Comparison of ENCODE assay signal across 1 cellular context in genomic region chr4:36446275-36446674, GRCh38.
TF ChIP-seq lines count a peak whose summit lies in the region.

No MANE protein-coding gene starts in this region.

TF ChIP-seq in SK-N-SH, 30 proteins besides CTCF, POLR2A, EP300 and RAD21 (continued from another document):
- TF ChIP-seq, protein P1, sequence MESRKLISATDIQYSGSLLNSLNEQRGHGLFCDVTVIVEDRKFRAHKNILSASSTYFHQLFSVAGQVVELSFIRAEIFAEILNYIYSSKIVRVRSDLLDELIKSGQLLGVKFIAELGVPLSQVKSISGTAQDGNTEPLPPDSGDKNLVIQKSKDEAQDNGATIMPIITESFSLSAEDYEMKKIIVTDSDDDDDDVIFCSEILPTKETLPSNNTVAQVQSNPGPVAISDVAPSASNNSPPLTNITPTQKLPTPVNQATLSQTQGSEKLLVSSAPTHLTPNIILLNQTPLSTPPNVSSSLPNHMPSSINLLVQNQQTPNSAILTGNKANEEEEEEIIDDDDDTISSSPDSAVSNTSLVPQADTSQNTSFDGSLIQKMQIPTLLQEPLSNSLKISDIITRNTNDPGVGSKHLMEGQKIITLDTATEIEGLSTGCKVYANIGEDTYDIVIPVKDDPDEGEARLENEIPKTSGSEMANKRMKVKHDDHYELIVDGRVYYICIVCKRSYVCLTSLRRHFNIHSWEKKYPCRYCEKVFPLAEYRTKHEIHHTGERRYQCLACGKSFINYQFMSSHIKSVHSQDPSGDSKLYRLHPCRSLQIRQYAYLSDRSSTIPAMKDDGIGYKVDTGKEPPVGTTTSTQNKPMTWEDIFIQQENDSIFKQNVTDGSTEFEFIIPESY (IDR thresholded peaks at IDR 0.05; ENCODE audit: borderline replicate concordance, low read depth), result no peak
- TF ChIP-seq MEF2A (IDR thresholded peaks at IDR 0.05; ENCODE audit: borderline replicate concordance, low read depth) (no peak), RCOR1 (IDR thresholded peaks at IDR 0.05; ENCODE audit: low read length) (no peak), TCF12 (IDR thresholded peaks at IDR 0.05) (no peak), FOXM1 (IDR thresholded peaks at IDR 0.05; ENCODE audit: low read depth) (no peak), RFX5 (IDR thresholded peaks at IDR 0.05; ENCODE audit: low read length) (no peak), SIN3A (IDR thresholded peaks at IDR 0.05; ENCODE audit: borderline replicate concordance, low read depth, low read length) (no peak), TAF1 (IDR thresholded peaks at IDR 0.05; ENCODE audit: borderline replicate concordance, low read depth, low read length) (no peak)
- TF ChIP-seq, protein P2, sequence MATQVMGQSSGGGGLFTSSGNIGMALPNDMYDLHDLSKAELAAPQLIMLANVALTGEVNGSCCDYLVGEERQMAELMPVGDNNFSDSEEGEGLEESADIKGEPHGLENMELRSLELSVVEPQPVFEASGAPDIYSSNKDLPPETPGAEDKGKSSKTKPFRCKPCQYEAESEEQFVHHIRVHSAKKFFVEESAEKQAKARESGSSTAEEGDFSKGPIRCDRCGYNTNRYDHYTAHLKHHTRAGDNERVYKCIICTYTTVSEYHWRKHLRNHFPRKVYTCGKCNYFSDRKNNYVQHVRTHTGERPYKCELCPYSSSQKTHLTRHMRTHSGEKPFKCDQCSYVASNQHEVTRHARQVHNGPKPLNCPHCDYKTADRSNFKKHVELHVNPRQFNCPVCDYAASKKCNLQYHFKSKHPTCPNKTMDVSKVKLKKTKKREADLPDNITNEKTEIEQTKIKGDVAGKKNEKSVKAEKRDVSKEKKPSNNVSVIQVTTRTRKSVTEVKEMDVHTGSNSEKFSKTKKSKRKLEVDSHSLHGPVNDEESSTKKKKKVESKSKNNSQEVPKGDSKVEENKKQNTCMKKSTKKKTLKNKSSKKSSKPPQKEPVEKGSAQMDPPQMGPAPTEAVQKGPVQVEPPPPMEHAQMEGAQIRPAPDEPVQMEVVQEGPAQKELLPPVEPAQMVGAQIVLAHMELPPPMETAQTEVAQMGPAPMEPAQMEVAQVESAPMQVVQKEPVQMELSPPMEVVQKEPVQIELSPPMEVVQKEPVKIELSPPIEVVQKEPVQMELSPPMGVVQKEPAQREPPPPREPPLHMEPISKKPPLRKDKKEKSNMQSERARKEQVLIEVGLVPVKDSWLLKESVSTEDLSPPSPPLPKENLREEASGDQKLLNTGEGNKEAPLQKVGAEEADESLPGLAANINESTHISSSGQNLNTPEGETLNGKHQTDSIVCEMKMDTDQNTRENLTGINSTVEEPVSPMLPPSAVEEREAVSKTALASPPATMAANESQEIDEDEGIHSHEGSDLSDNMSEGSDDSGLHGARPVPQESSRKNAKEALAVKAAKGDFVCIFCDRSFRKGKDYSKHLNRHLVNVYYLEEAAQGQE (IDR thresholded peaks at IDR 0.05; ENCODE audit: low read depth, low read length), result no peak
- TF ChIP-seq, protein P3, sequence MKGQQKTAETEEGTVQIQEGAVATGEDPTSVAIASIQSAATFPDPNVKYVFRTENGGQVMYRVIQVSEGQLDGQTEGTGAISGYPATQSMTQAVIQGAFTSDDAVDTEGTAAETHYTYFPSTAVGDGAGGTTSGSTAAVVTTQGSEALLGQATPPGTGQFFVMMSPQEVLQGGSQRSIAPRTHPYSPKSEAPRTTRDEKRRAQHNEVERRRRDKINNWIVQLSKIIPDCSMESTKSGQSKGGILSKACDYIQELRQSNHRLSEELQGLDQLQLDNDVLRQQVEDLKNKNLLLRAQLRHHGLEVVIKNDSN (IDR thresholded peaks at IDR 0.05; ENCODE audit: borderline replicate concordance, low read depth), result no peak
